ENCODE assay signal across 8 cellular contexts in the genomic region with DNA sequence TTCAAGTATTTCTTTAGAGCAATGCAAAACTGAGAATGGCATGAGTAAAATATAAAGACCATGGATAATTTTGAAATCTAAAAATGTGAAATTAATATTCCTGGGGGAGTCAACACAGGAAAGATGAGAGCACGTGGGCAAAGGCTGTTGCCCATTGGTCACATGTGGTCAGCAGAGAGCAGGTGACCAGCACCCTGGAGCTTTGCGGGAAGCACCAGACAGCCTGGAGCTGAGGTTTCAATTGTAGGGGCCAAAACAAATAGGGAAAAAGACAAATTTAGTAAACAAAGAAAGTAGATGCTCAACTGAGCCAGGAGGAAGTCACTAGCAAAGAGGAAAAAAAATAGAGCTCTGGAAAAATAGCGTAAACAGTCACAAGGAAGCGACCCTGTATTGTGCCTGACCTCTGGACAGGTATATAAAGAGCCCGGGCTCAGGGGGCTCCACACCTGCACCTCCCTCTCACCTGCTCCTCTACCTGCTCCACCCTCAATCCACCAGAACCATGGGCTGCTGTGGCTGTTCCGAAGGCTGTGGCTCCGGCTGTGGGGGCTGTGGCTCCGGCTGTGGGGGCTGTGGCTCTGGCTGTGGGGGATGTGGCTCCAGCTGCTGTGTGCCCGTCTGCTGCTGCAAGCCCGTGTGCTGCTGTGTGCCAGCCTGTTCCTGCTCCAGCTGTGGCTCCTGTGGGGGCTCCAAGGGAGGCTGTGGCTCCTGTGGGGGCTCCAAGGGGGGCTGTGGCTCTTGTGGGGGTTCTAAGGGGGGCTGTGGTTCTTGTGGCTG. TPM values are rescaled to one million over a fixed set of nuclear protein-coding genes. Genes with fewer than 3 reads are reported as not detected.
"Had no signal": no experiment of that assay in that cellular context is flagged by ENCODE, and none has a peak within 500 bp of the region (broad histone marks: within the 10 kb centered on the region; RNA-seq: fewer than 3 reads in every experiment).

A gene with protein sequence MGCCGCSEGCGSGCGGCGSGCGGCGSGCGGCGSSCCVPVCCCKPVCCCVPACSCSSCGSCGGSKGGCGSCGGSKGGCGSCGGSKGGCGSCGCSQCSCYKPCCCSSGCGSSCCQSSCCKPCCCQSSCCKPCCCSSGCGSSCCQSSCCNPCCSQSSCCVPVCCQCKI (plus strand): TSS at position 472 of the 780 bp plus-strand sequence. CDS start 34 bp downstream, at position 506.

RNA-seq across cellular contexts. Expression of the gene that starts here (rescaled TPM):
- total RNA-seq: dermis microvascular lymphatic vessel endothelial cell, hepatocyte, kidney epithelial cell, lower lobe of right lung, neural crest cell, skeletal muscle tissue, temporal lobe had no signal
- polyA plus RNA-seq: hepatocyte; naive thymus-derived CD8-positive, alpha-beta T cell had no signal
